In genomic region chr7:128450913-128451312, GRCh38 we compare ENCODE assay signal across 19 cellular contexts. TPM values are rescaled to one million over a fixed set of nuclear protein-coding genes. Genes with fewer than 3 reads are reported as not detected.
DNase-seq lines count a peak whose midpoint lies in the region; ATAC-seq and TF ChIP-seq lines count a peak whose summit lies in the region.
"Had no signal": no experiment of that assay in that cellular context is flagged by ENCODE, and none has a peak within 500 bp of the region (broad histone marks: within the 10 kb centered on the region; RNA-seq: fewer than 3 reads in every experiment).

No MANE protein-coding gene starts in this region.

- H3K27ac ChIP-seq in BLaER1 treated with 17β-estradiol and CSF1 and Interleukin-3, amounts not matched to agents 10 nM and 100 nM: peak overlapping the region in 5 of 11 experiments; percentile 26 to 49 (median 35); a peak in 5 of 22 replicates
- H3K27ac ChIP-seq: PC-9 had no signal

- H4K20me1 ChIP-seq in BLaER1 treated with 17β-estradiol and CSF1 and Interleukin-3, amounts not matched to agents 10 nM and 100 nM: no peaks in the 10 kb centered on the region

- no peak for DNase-seq in activated naive CD8-positive, alpha-beta T cell treated with anti-CD3 and anti-CD28 coated beads, Interleukin-2, amount 50 U/mL, for 24 hours
- DNase-seq in activated naive CD8-positive, alpha-beta T cell treated with anti-CD3 and anti-CD28 coated beads for 36 hours: no peak
- no peak for DNase-seq in activated B cell treated with CpG ODN at 0.5 μM for 24 hours
- no peak for DNase-seq in stimulated activated effector memory CD8-positive, alpha-beta T cell treated with anti-CD3 and anti-CD28 coated beads, Interleukin-12 subunit alpha, Interleukin-12 subunit beta, amount 100 ng/mL, for 72 hours (ENCODE audit: low spot score in 2 of 2)
- no peak for DNase-seq in NCI-H524 treated with DMSO at 0.1 percent for 48 hours (lab: John Stamatoyannopoulos, UW)
- DNase-seq: ACHN, DMS79 treated with DMSO at 0.1 percent for 48 hours, IMR-90, Karpas-422, NCI-H1092, NCI-H1436 treated with DMSO at 0.1 percent for 48 hours, NCI-H2029, NCI-H345, NCI-H526, PC-9 had no signal

- H3K36me3 Mint-ChIP-seq in activated naive CD8-positive, alpha-beta T cell treated with anti-CD3 and anti-CD28 coated beads, Interleukin-2, amount 50 U/mL, for 24 hours (ENCODE audit: low read depth): no peaks in the 10 kb centered on the region
- peaks cover 2% of the 10 kb centered on the region for H3K36me3 Mint-ChIP-seq in activated naive CD8-positive, alpha-beta T cell treated with anti-CD3 and anti-CD28 coated beads for 36 hours
- no peaks in the 10 kb centered on the region for H3K36me3 Mint-ChIP-seq in activated B cell treated with CpG ODN at 0.5 μM for 24 hours (ENCODE audit: low read depth)
- peaks cover 22% of the 10 kb centered on the region for H3K36me3 Mint-ChIP-seq in stimulated activated effector memory CD8-positive, alpha-beta T cell treated with anti-CD3 and anti-CD28 coated beads, Interleukin-12 subunit alpha, Interleukin-12 subunit beta, amount 100 ng/mL, for 72 hours
- H3K36me3 Mint-ChIP-seq: CD14-positive monocyte had no signal

- H3K4me2 ChIP-seq in BLaER1 treated with 17β-estradiol and CSF1 and Interleukin-3, amounts not matched to agents 10 nM and 100 nM: peak overlapping the region; percentile 24 to 62 (median 57); a peak in 21 of 22 replicates
- H3K4me2 ChIP-seq: PC-9 had no signal

- no peaks in the 10 kb centered on the region for H3K36me3 ChIP-seq in BLaER1 treated with 17β-estradiol and CSF1 and Interleukin-3, amounts not matched to agents 10 nM and 100 nM
- H3K36me3 ChIP-seq: HAP-1 had no signal

- H3K4me3 ChIP-seq in BLaER1 treated with 17β-estradiol and CSF1 and Interleukin-3, amounts not matched to agents 10 nM and 100 nM: no peak overlapping the region
- H3K4me3 ChIP-seq: HAP-1, PC-9 had no signal

- peaks cover 4% of the 10 kb centered on the region for H3K9me3 Mint-ChIP-seq in activated naive CD8-positive, alpha-beta T cell treated with anti-CD3 and anti-CD28 coated beads, Interleukin-2, amount 50 U/mL, for 24 hours
- H3K9me3 Mint-ChIP-seq in activated naive CD8-positive, alpha-beta T cell treated with anti-CD3 and anti-CD28 coated beads for 36 hours: no peaks in the 10 kb centered on the region
- H3K9me3 Mint-ChIP-seq in activated B cell treated with CpG ODN at 0.5 μM for 24 hours: no peaks in the 10 kb centered on the region
- H3K9me3 Mint-ChIP-seq in stimulated activated effector memory CD8-positive, alpha-beta T cell treated with anti-CD3 and anti-CD28 coated beads, Interleukin-12 subunit alpha, Interleukin-12 subunit beta, amount 100 ng/mL, for 72 hours: no peaks in the 10 kb centered on the region
- H3K9me3 Mint-ChIP-seq: CD14-positive monocyte had no signal

- H3K27me3 ChIP-seq in BLaER1 treated with 17β-estradiol and CSF1 and Interleukin-3, amounts not matched to agents 10 nM and 100 nM: no peaks in the 10 kb centered on the region

- POLR2A ChIA-PET in activated B cell treated with CpG ODN at 0.5 μM for 24 hours (lab: Charles Lee): interaction anchor here (0.6 to 5.3 kb wide), 2 partner anchors 9 to 22 kb away, joined by 3 to 51 read pairs; no protein-coding TSS in a partner anchor

- TF ChIP-seq CTCF in activated B cell treated with CpG ODN at 0.5 μM for 24 hours (IDR thresholded peaks at IDR 0.05): no peak

- ATAC-seq in activated naive CD8-positive, alpha-beta T cell treated with anti-CD3 and anti-CD28 coated beads, Interleukin-2, amount 50 U/mL, for 24 hours: no peak
- no peak for ATAC-seq in activated B cell treated with CpG ODN at 0.5 μM for 24 hours (ENCODE audit: low read depth)
- ATAC-seq in stimulated activated effector memory CD8-positive, alpha-beta T cell treated with anti-CD3 and anti-CD28 coated beads, Interleukin-12 subunit alpha, Interleukin-12 subunit beta, amount 100 ng/mL, for 72 hours: no peak
- ATAC-seq in GM19452 (IDR thresholded peaks at IDR 0.05; ENCODE audit: unreplicated experiment): no peak

- peaks cover 19 to 53% (median 25%) of the 10 kb centered on the region in 10 experiments for H3K4me1 ChIP-seq in BLaER1 treated with 17β-estradiol and CSF1 and Interleukin-3, amounts not matched to agents 10 nM and 100 nM

- H3K9me3 ChIP-seq in BLaER1 treated with 17β-estradiol and CSF1 and Interleukin-3, amounts not matched to agents 10 nM and 100 nM (replicated peaks in 1 of 11): no peaks in the 10 kb centered on the region
- H3K9me3 ChIP-seq: HAP-1 had no signal

- H3K4me1 Mint-ChIP-seq in activated naive CD8-positive, alpha-beta T cell treated with anti-CD3 and anti-CD28 coated beads, Interleukin-2, amount 50 U/mL, for 24 hours: peaks cover 71% of the 10 kb centered on the region
- H3K4me1 Mint-ChIP-seq in activated naive CD8-positive, alpha-beta T cell treated with anti-CD3 and anti-CD28 coated beads for 36 hours: peaks cover 51% of the 10 kb centered on the region
- peaks cover 26% of the 10 kb centered on the region for H3K4me1 Mint-ChIP-seq in activated B cell treated with CpG ODN at 0.5 μM for 24 hours
- peaks cover 55% of the 10 kb centered on the region for H3K4me1 Mint-ChIP-seq in stimulated activated effector memory CD8-positive, alpha-beta T cell treated with anti-CD3 and anti-CD28 coated beads, Interleukin-12 subunit alpha, Interleukin-12 subunit beta, amount 100 ng/mL, for 72 hours

- H3K27me3 Mint-ChIP-seq in activated naive CD8-positive, alpha-beta T cell treated with anti-CD3 and anti-CD28 coated beads, Interleukin-2, amount 50 U/mL, for 24 hours: peaks cover 11% of the 10 kb centered on the region
- H3K27me3 Mint-ChIP-seq in activated naive CD8-positive, alpha-beta T cell treated with anti-CD3 and anti-CD28 coated beads for 36 hours: peaks cover 16% of the 10 kb centered on the region
- H3K27me3 Mint-ChIP-seq in activated B cell treated with CpG ODN at 0.5 μM for 24 hours: no peaks in the 10 kb centered on the region

- CTCF ChIA-PET in activated B cell treated with CpG ODN at 0.5 μM for 24 hours (lab: Charles Lee): interaction anchor here (7.4 kb wide), 1 partner anchor 23 kb away, joined by 121 read pairs; no protein-coding TSS in a partner anchor

- intact Hi-C loops in activated B cell treated with CpG ODN at 0.5 μM for 24 hours (cut with micrococcal nuclease): no loop called here

- peak overlapping the region; percentile 44 for H3K27ac Mint-ChIP-seq in activated naive CD8-positive, alpha-beta T cell treated with anti-CD3 and anti-CD28 coated beads, Interleukin-2, amount 50 U/mL, for 24 hours
- H3K27ac Mint-ChIP-seq in activated naive CD8-positive, alpha-beta T cell treated with anti-CD3 and anti-CD28 coated beads for 36 hours: no peak overlapping the region
- H3K27ac Mint-ChIP-seq in activated B cell treated with CpG ODN at 0.5 μM for 24 hours: peak overlapping the region; percentile 70
- H3K27ac Mint-ChIP-seq in stimulated activated effector memory CD8-positive, alpha-beta T cell treated with anti-CD3 and anti-CD28 coated beads, Interleukin-12 subunit alpha, Interleukin-12 subunit beta, amount 100 ng/mL, for 72 hours: peak overlapping the region; percentile 78

- peak overlapping the region; percentile 45 for H3K4me3 Mint-ChIP-seq in activated naive CD8-positive, alpha-beta T cell treated with anti-CD3 and anti-CD28 coated beads, Interleukin-2, amount 50 U/mL, for 24 hours
- H3K4me3 Mint-ChIP-seq in activated naive CD8-positive, alpha-beta T cell treated with anti-CD3 and anti-CD28 coated beads for 36 hours: no peak overlapping the region
- H3K4me3 Mint-ChIP-seq in activated B cell treated with CpG ODN at 0.5 μM for 24 hours: no peak overlapping the region
- H3K4me3 Mint-ChIP-seq in stimulated activated effector memory CD8-positive, alpha-beta T cell treated with anti-CD3 and anti-CD28 coated beads, Interleukin-12 subunit alpha, Interleukin-12 subunit beta, amount 100 ng/mL, for 72 hours: peak overlapping the region; percentile 60
- H3K4me3 Mint-ChIP-seq: CD14-positive monocyte had no signal

- H3K9ac ChIP-seq in BLaER1 treated with 17β-estradiol and CSF1 and Interleukin-3, amounts not matched to agents 10 nM and 100 nM: no peak overlapping the region

RNA-seq across cellular contexts. Expression of gene HILPDA, which starts 4.8 kb away (rescaled TPM):
- total RNA-seq in activated naive CD8-positive, alpha-beta T cell treated with anti-CD3 and anti-CD28 coated beads for 36 hours: 10 to 100 TPM; 72.3 to 72.8 TPM
- 14.5 and 17.0 TPM in 2 replicates for total RNA-seq in activated B cell treated with CpG ODN at 0.5 μM for 24 hours

RNA-seq across cellular contexts. Expression of gene METTL2B, which starts 25.6 kb away (rescaled TPM):
- 10 to 100 TPM; 57.3 to 59.8 TPM for total RNA-seq in activated naive CD8-positive, alpha-beta T cell treated with anti-CD3 and anti-CD28 coated beads for 36 hours
- total RNA-seq in activated B cell treated with CpG ODN at 0.5 μM for 24 hours: 32.7 and 35.7 TPM in 2 replicates

RNA-seq across cellular contexts. Expression of gene IMPDH1, which starts 41.1 kb away (rescaled TPM):
- 10 to 100 TPM; 71.0 to 73.9 TPM for total RNA-seq in activated naive CD8-positive, alpha-beta T cell treated with anti-CD3 and anti-CD28 coated beads for 36 hours
- total RNA-seq in activated B cell treated with CpG ODN at 0.5 μM for 24 hours: 42.3 and 45.8 TPM in 2 replicates

Comparison
In these comparisons a context has a peak if more than half of its experiments do, and no peak if none do; other contexts are left out.
1. H3K4me3 Mint-ChIP-seq: peak in activated naive CD8-positive, alpha-beta T cell treated with anti-CD3 and anti-CD28 coated beads, Interleukin-2, amount 50 U/mL, for 24 hours (single experiment) and stimulated activated effector memory CD8-positive, alpha-beta T cell treated with anti-CD3 and anti-CD28 coated beads, Interleukin-12 subunit alpha, Interleukin-12 subunit beta, amount 100 ng/mL, for 72 hours (single experiment); none in activated naive CD8-positive, alpha-beta T cell treated with anti-CD3 and anti-CD28 coated beads for 36 hours (single experiment) and activated B cell treated with CpG ODN at 0.5 μM for 24 hours (single experiment).